In genomic region chr6:11414564-11414963, GRCh38 we compare ENCODE assay signal across 8 cellular contexts.
DNase-seq lines count a peak whose midpoint lies in the region; ATAC-seq lines count a peak whose summit lies in the region.

No MANE protein-coding gene starts in this region.

- H3K27me3 Mint-ChIP-seq in activated T-cell treated with anti-CD3 and anti-CD28 coated beads, Interleukin-2, amount 50 U/mL, for 72 hours (ENCODE audit: low read depth): no peaks in the 10 kb centered on the region

- peaks cover 2 to 4% of the 10 kb centered on the region in 2 donors for H3K9me3 Mint-ChIP-seq in activated T-cell treated with anti-CD3 and anti-CD28 coated beads, Interleukin-2, amount 50 U/mL, for 72 hours

- H3K4me1 Mint-ChIP-seq in activated T-cell treated with anti-CD3 and anti-CD28 coated beads, Interleukin-2, amount 50 U/mL, for 72 hours (ENCODE audit: low read depth): peaks cover 55% of the 10 kb centered on the region

- H3K4me3 Mint-ChIP-seq in activated T-cell treated with anti-CD3 and anti-CD28 coated beads, Interleukin-2, amount 50 U/mL, for 72 hours: peak overlapping the region in 1 of 2 donors; percentile 18

- peaks cover 5 to 8% of the 10 kb centered on the region in 2 donors for H3K36me3 Mint-ChIP-seq in activated T-cell treated with anti-CD3 and anti-CD28 coated beads, Interleukin-2, amount 50 U/mL, for 72 hours (ENCODE audit: insufficient read depth in 2 of 2)

- in situ Hi-C loops in ACHN (cut with HindIII; ENCODE audit: low pct_ligation_motif_present, low pct_unique_long_range_greater_than_20kb, low sequenced_read_pairs): no loop called here

- peak in 1 of 2 donors; percentile 34 for DNase-seq in activated T-cell treated with anti-CD3 and anti-CD28 coated beads, Interleukin-2, amount 50 U/mL, for 72 hours
- DNase-seq in lung microvascular endothelial cell (ENCODE audit: low read depth in 2 of 2) (peak; percentile 42 to 67), ACHN (no peak), COR-L47 (lab: John Stamatoyannopoulos, UW) (no peak), NCI-H2227 treated with DMSO at 0.1 percent for 48 hours (lab: John Stamatoyannopoulos, UW) (no peak)

- H3K27ac Mint-ChIP-seq in activated T-cell treated with anti-CD3 and anti-CD28 coated beads, Interleukin-2, amount 50 U/mL, for 72 hours: peak overlapping the region; percentile 28

- ATAC-seq in GM18868 (IDR thresholded peaks at IDR 0.05; ENCODE audit: unreplicated experiment) (peak; percentile 68), HG03280 (IDR thresholded peaks at IDR 0.05; ENCODE audit: unreplicated experiment) (peak; percentile 62), HG03460 (IDR thresholded peaks at IDR 0.05; ENCODE audit: unreplicated experiment) (no peak)
- ATAC-seq in activated T-cell treated with anti-CD3 and anti-CD28 coated beads, Interleukin-2, amount 50 U/mL, for 72 hours (replicated peaks in 1 of 2): peak in 1 of 2 donors; percentile 35

Comparison
In these comparisons a context has a peak if more than half of its experiments do, and no peak if none do; other contexts are left out.
1. DNase-seq: peak in lung microvascular endothelial cell (2 of 2); none in ACHN (single experiment), COR-L47 (single experiment) and NCI-H2227 treated with DMSO at 0.1 percent for 48 hours (single experiment).